9 cellular contexts compared by ENCODE assay signal in genomic region chr17:7552621-7553051, GRCh38. TPM values are rescaled to one million over a fixed set of nuclear protein-coding genes. Genes with fewer than 3 reads are reported as not detected.
DNase-seq lines count a peak whose midpoint lies in the region; ATAC-seq and TF ChIP-seq lines count a peak whose summit lies in the region.
"Had no signal": no experiment of that assay in that cellular context is flagged by ENCODE, and none has a peak within 500 bp of the region (broad histone marks: within the 10 kb centered on the region; RNA-seq: fewer than 3 reads in every experiment).

No MANE protein-coding gene starts in this region.

- peaks cover 14% of the 10 kb centered on the region for H3K4me1 ChIP-seq in OCI-LY7 (ENCODE audit: insufficient read depth, low read length, poor library complexity, severe bottlenecking)

- intact Hi-C loops in OCI-LY7 (cut with micrococcal nuclease; ENCODE audit: unreplicated experiment): no loop called here

- TF ChIP-seq CTCF in GM12864 (IDR thresholded peaks at IDR 0.05; ENCODE audit: low read depth, low read length, missing control alignments) (no peak), OCI-LY7 (conservative IDR thresholded peaks at IDR 0.05; ENCODE audit: low read length) (no peak), omental fat pad (IDR thresholded peaks at IDR 0.05) (no peak)

- peak overlapping the region; percentile 17; the same call in 1 of the 2 replicates for H2AFZ ChIP-seq in OCI-LY7 (ENCODE audit: low read length)

- no peaks in the 10 kb centered on the region for H3K9me2 ChIP-seq in OCI-LY7 (ENCODE audit: insufficient read depth, low read length)

- CTCF ChIA-PET in OCI-LY7 (lab: Charles Lee; ENCODE audit: unreplicated experiment): interaction anchor here (0.7 kb wide), 1 partner anchor 31 kb away, joined by 4 read pairs; no protein-coding TSS in a partner anchor

- no peaks in the 10 kb centered on the region for H3K9me3 ChIP-seq in OCI-LY7 (ENCODE audit: low read length)

- DNase-seq in GM12864 (ENCODE audit: low read depth) (peak; percentile 73), OCI-LY7 (ENCODE audit: low spot score) (peak; percentile 64), inferior parietal cortex (ENCODE audit: extremely low spot score) (peak; percentile 9), AG08396 (ENCODE audit: low spot score) (no peak), omental fat pad (ENCODE audit: low spot score) (no peak), NCI-H345 (lab: John Stamatoyannopoulos, UW) (no peak), activated gamma-delta T cell (lab: John Stamatoyannopoulos, UW) (no peak)
- DNase-seq: NCI-H2029 had no signal

- BruUV-seq in OCI-LY7 (replicated peaks; lab: Mats Ljungman, UMichigan): no TSS peak

- H3K4me3 ChIP-seq in GM12864 (ENCODE audit: low read depth, low read length): no peak overlapping the region
- no peak overlapping the region for H3K4me3 ChIP-seq in OCI-LY7 (ENCODE audit: low read depth, low read length, poor library complexity, severe bottlenecking)

- ATAC-seq in GM21447 (IDR thresholded peaks at IDR 0.05; ENCODE audit: unreplicated experiment) (peak; percentile 87), omental fat pad (ENCODE audit: low FRiP score) (no peak)

- no peaks in the 10 kb centered on the region for H3K36me3 ChIP-seq in OCI-LY7 (ENCODE audit: insufficient read depth, low read length)

- peak overlapping the region; percentile 21 for H3K27ac ChIP-seq in OCI-LY7 (ENCODE audit: low read depth, low read length, poor library complexity, severe bottlenecking)

- H3K79me2 ChIP-seq in OCI-LY7 (ENCODE audit: insufficient read depth, low read depth, low read length): no peaks in the 10 kb centered on the region

- H3K4me2 ChIP-seq in OCI-LY7 (ENCODE audit: low read length): peak overlapping the region; percentile 18; the same call in 1 of the 2 replicates

- POLR2A ChIA-PET in OCI-LY7 (lab: Charles Lee): interaction anchor here (0.7 to 0.8 kb wide), 2 partner anchors 68 to 129 kb away, joined by 3 to 6 read pairs; no protein-coding TSS in a partner anchor

- H4K20me1 ChIP-seq in OCI-LY7 (ENCODE audit: insufficient read depth, low read length): no peaks in the 10 kb centered on the region

RNA-seq across cellular contexts. Expression of gene TNFSF12, which starts 3.8 kb away (rescaled TPM):
- not detected in 2 replicates for total RNA-seq in OCI-LY7 (2014; rRNA removed; shearing (Covaris generic))
- total RNA-seq in OCI-LY7 (2022) (not detected in 2 replicates), omental fat pad (10 to 100 TPM; 29.2 to 64.5 (median 41.5) TPM)

RNA-seq across cellular contexts. Expression of gene TNFSF13, which starts 5.9 kb away (rescaled TPM):
- 0.49 and 0.98 TPM in 2 replicates for total RNA-seq in OCI-LY7 (2014; rRNA removed; shearing (Covaris generic))
- total RNA-seq in OCI-LY7 (2022) (4.8 and 6.0 TPM in 2 replicates), omental fat pad (10 to 100 TPM; 24.5 to 70.9 (median 48.3) TPM)

RNA-seq across cellular contexts. Expression of gene SENP3, which starts 9.1 kb away (rescaled TPM):
- total RNA-seq in OCI-LY7 (2014; rRNA removed; shearing (Covaris generic)): 100 and 102 TPM in 2 replicates
- 62.4 and 77.6 TPM in 2 replicates for total RNA-seq in OCI-LY7 (2022)
- total RNA-seq in omental fat pad: 10 to 100 TPM; 48.9 to 66.7 (median 59.0) TPM

RNA-seq across cellular contexts. Expression of gene CD68, which starts 26.8 kb away (rescaled TPM):
- 0.10 and 0.54 TPM in 2 replicates for total RNA-seq in OCI-LY7 (2014; rRNA removed; shearing (Covaris generic))
- total RNA-seq in OCI-LY7 (2022): 0.44 and 0.72 TPM in 2 replicates
- total RNA-seq in omental fat pad: 100 to 1,000 TPM in 3 of 4 donors, 10 to 100 TPM in 1; 99.1 to 321 (median 191) TPM

RNA-seq across cellular contexts. Expression of gene MPDU1, which starts 31.0 kb away (rescaled TPM):
- total RNA-seq in OCI-LY7 (2014; rRNA removed; shearing (Covaris generic)): 30.4 and 34.5 TPM in 2 replicates
- 21.3 and 26.1 TPM in 2 replicates for total RNA-seq in OCI-LY7 (2022)
- 100 to 1,000 TPM in 3 of 4 donors, 10 to 100 TPM in 1; 86.5 to 144 (median 122) TPM for total RNA-seq in omental fat pad

Comparison
In these comparisons a context has a peak if more than half of its experiments do, and no peak if none do; other contexts are left out.
1. DNase-seq: peak in GM12864 (single experiment), OCI-LY7 (single experiment) and inferior parietal cortex (single experiment); none in AG08396 (single experiment), omental fat pad (single experiment), NCI-H345 (single experiment) and activated gamma-delta T cell (single experiment).
2. RNA of gene TNFSF12, which starts 3.8 kb away (total RNA-seq): 29.2 to 64.5 TPM in omental fat pad; not detected in OCI-LY7; every median in the first group is over 10 times any median in the second.